16 cellular contexts compared by ENCODE assay signal in the genomic region with DNA sequence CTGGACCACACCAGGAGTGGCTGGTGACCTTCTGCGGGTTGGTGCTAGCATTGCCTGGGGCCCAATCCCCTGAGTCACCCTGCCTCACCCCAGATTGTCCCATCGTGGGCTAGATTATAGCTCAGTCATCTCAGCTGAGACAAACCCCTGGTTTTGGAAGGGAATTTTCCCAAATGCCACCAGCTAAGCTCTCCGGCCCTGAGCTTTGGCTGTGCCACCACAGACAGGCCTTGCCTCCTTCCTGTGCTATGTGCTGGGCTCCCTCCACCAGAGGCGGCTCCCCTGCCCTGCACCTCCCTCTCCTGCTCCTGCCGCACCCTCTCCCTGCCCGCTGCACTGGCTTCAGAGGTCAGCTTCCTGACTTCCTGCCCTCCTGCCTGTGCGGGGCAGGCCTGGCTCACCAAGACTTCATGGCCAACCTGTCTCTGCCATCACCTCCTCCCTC.
DNase-seq lines count a peak whose midpoint lies in the region; ATAC-seq, FAIRE-seq and TF ChIP-seq lines count a peak whose summit lies in the region.
"Had no signal": no experiment of that assay in that cellular context is flagged by ENCODE, and none has a peak within 500 bp of the region (broad histone marks: within the 10 kb centered on the region; RNA-seq: fewer than 3 reads in every experiment).

No MANE protein-coding gene starts in this region.

- peaks cover 0 to 66% (median 0%) of the 10 kb centered on the region in 11 experiments; a peak in 5 of 22 replicates for H3K27me3 ChIP-seq in BLaER1 treated with 17β-estradiol and CSF1 and Interleukin-3, amounts not matched to agents 10 nM and 100 nM
- no peaks in the 10 kb centered on the region for H3K27me3 ChIP-seq in IMR-90 (ENCODE audit: control insufficient read depth, insufficient read depth, low read length)
- no peaks in the 10 kb centered on the region for H3K27me3 ChIP-seq in bronchial epithelial cell (ENCODE audit: control insufficient read depth, insufficient read depth, low read length)
- peaks cover 0 to 20% of the 10 kb centered on the region in 2 experiments for H3K27me3 ChIP-seq in mesenchymal stem cell (ENCODE audit: control insufficient read depth in 1 of 2, insufficient read depth in 1 of 2, low read length in 2 of 2)
- H3K27me3 ChIP-seq: esophagus muscularis mucosa had no signal

- H2BK120ac ChIP-seq in IMR-90 (ENCODE audit: low read depth, low read length) (no peak overlapping the region), mesenchymal stem cell (ENCODE audit: low read depth, low read length) (no peak overlapping the region)

- POLR2A ChIA-PET in IMR-90 (lab: Charles Lee; ENCODE audit: unreplicated experiment): no interaction called here

- H3K23ac ChIP-seq in IMR-90 (ENCODE audit: low read depth, low read length): no peak overlapping the region
- no peak overlapping the region for H3K23ac ChIP-seq in mesenchymal stem cell (ENCODE audit: low read length in 2 of 2)

- H3K27ac ChIP-seq in BLaER1 treated with 17β-estradiol and CSF1 and Interleukin-3, amounts not matched to agents 10 nM and 100 nM: peak overlapping the region in 2 of 11 experiments; percentile 23 to 34; a peak in 3 of 22 replicates
- H3K27ac ChIP-seq in IMR-90 (ENCODE audit: insufficient read depth, low read length) (no peak overlapping the region), mesenchymal stem cell (ENCODE audit: low read length, poor library complexity, severe bottlenecking) (no peak overlapping the region)
- H3K27ac ChIP-seq: esophagus muscularis mucosa had no signal

- H4K5ac ChIP-seq in IMR-90 (ENCODE audit: low read depth, low read length): no peak overlapping the region

- peak; percentile 35 for ATAC-seq in IMR-90 (ENCODE audit: low read depth)
- no peak for ATAC-seq in HG03520 (IDR thresholded peaks at IDR 0.05; ENCODE audit: unreplicated experiment)
- no peak for ATAC-seq in HG03439 (IDR thresholded peaks at IDR 0.05; ENCODE audit: unreplicated experiment)
- ATAC-seq: activated CD8-positive, alpha-beta T cell treated with anti-CD3 and anti-CD28 coated beads, Interleukin-2, amount 10 ng/mL, durations not matched to agents 7 days and 5 days had no signal

- TF ChIP-seq CTCF in IMR-90 (conservative IDR thresholded peaks at IDR 0.05; ENCODE audit: low read depth, low read length): no peak
- TF ChIP-seq CTCF in bronchial epithelial cell (IDR thresholded peaks at IDR 0.05; ENCODE audit: insufficient read depth, low read length, severe bottlenecking): no peak

- TF ChIP-seq POLR2A in IMR-90 (IDR thresholded peaks at IDR 0.05; ENCODE audit: low read depth, low read length): no peak

- no peaks in the 10 kb centered on the region for H3K36me3 ChIP-seq in BLaER1 treated with 17β-estradiol and CSF1 and Interleukin-3, amounts not matched to agents 10 nM and 100 nM
- H3K36me3 ChIP-seq in IMR-90 (ENCODE audit: control insufficient read depth, insufficient read depth, low read length) (no peaks in the 10 kb centered on the region), bronchial epithelial cell (ENCODE audit: control insufficient read depth, insufficient read depth, low read length) (no peaks in the 10 kb centered on the region), mesenchymal stem cell (ENCODE audit: control insufficient read depth in 1 of 2, insufficient read depth in 2 of 2, low read depth in 1 of 2, low read length in 2 of 2) (peaks cover 0 to 21% of the 10 kb centered on the region in 2 experiments)

- peak overlapping the region in 10 of 11 experiments; percentile 8 to 94 (median 83); a peak in 18 of 22 replicates for H3K4me2 ChIP-seq in BLaER1 treated with 17β-estradiol and CSF1 and Interleukin-3, amounts not matched to agents 10 nM and 100 nM
- H3K4me2 ChIP-seq in IMR-90 (ENCODE audit: low read depth, low read length): no peak overlapping the region
- H3K4me2 ChIP-seq in mesenchymal stem cell (ENCODE audit: low read length, poor library complexity, severe bottlenecking): no peak overlapping the region

- H2AK9ac ChIP-seq in IMR-90 (replicated peaks; ENCODE audit: low read depth, low read length, poor library complexity): no peak overlapping the region

- no peak overlapping the region for H2BK20ac ChIP-seq in IMR-90 (ENCODE audit: low read depth, low read length)

- H3K14ac ChIP-seq in IMR-90 (replicated peaks; ENCODE audit: low read depth, low read length) (no peak overlapping the region), mesenchymal stem cell (ENCODE audit: low read length in 2 of 2) (peak overlapping the region in 1 of 2 experiments; percentile 68)

- 68% methylated on average over 4 of the region's 7 CpGs; no CpG with 5 or more reads in 1 of the 2 experiments for WGBS in IMR-90 (ENCODE audit: extremely low coverage in 2 of 2, insufficient read length in 1 of 2), 2 experiments
- WGBS in mesenchymal stem cell: 58% methylated on average over 7 of the region's 7 CpGs

- no peak for TF ChIP-seq RAD21 in IMR-90 (IDR thresholded peaks at IDR 0.05; ENCODE audit: low read length)

- BruUV-seq in IMR-90 (replicated peaks; lab: Mats Ljungman, UMichigan): no TSS peak

- peak overlapping the region; percentile 16; the same call in 1 of the 2 replicates for H3K4ac ChIP-seq in IMR-90 (ENCODE audit: low read depth, low read length)
- no peak overlapping the region for H3K4ac ChIP-seq in mesenchymal stem cell (ENCODE audit: low read depth in 1 of 2, low read length in 2 of 2)

- in situ Hi-C loops in IMR-90 (cut with MboI; ENCODE audit: low sequenced_read_pairs): loop anchor here (5.0 kb wide), 1 partner anchor 136 kb away; no protein-coding TSS in a partner anchor

- peaks cover 0 to 83% (median 4%) of the 10 kb centered on the region in 11 experiments; a peak in 5 of 22 replicates for H4K20me1 ChIP-seq in BLaER1 treated with 17β-estradiol and CSF1 and Interleukin-3, amounts not matched to agents 10 nM and 100 nM
- peaks cover 15% of the 10 kb centered on the region for H4K20me1 ChIP-seq in IMR-90 (ENCODE audit: insufficient read depth, low read length)

- DNase-seq in IMR-90 (peak; percentile 49), bronchial epithelial cell (ENCODE audit: low read depth) (peak; percentile 23), mesenchymal stem cell (peak; percentile 29), anterior cingulate cortex (lab: John Stamatoyannopoulos, UW) (no peak), NCI-H446 treated with DMSO at 0.1 percent for 48 hours (lab: John Stamatoyannopoulos, UW) (no peak)
- DNase-seq: activated CD8-positive, alpha-beta T cell treated with anti-CD3 and anti-CD28 coated beads, Interleukin-2, amount 10 ng/mL, durations not matched to agents 7 days and 5 days; activated naive CD4-positive, alpha-beta T cell treated with anti-CD3 and anti-CD28 coated beads for 36 hours; C1 segment of cervical spinal cord; NCI-H748 treated with DMSO at 0.1 percent for 48 hours; SIG-M5 had no signal

- H2BK15ac ChIP-seq in IMR-90 (ENCODE audit: low read depth, low read length) (no peak overlapping the region), mesenchymal stem cell (ENCODE audit: low read depth, poor library complexity, severe bottlenecking) (no peak overlapping the region)

- no peak overlapping the region for H2BK5ac ChIP-seq in IMR-90 (ENCODE audit: low read depth, low read length, poor library complexity, severe bottlenecking)
- no peak overlapping the region for H2BK5ac ChIP-seq in mesenchymal stem cell (ENCODE audit: low read depth, low read length, poor library complexity, severe bottlenecking)

- dilution Hi-C loops in IMR-90 (cut with HindIII; ENCODE audit: low sequenced_read_pairs, unreplicated experiment): no loop called here

- H3K9ac ChIP-seq in BLaER1 treated with 17β-estradiol and CSF1 and Interleukin-3, amounts not matched to agents 10 nM and 100 nM: peak overlapping the region in 3 of 11 experiments; percentile 15 to 37 (median 24); a peak in 2 of 22 replicates
- no peak overlapping the region for H3K9ac ChIP-seq in IMR-90 (ENCODE audit: low read depth, low read length)
- H3K9ac ChIP-seq in mesenchymal stem cell (ENCODE audit: low read length): no peak overlapping the region

- H3K18ac ChIP-seq in IMR-90 (ENCODE audit: low read depth, low read length) (no peak overlapping the region), mesenchymal stem cell (ENCODE audit: low read depth in 1 of 2, low read length in 2 of 2) (no peak overlapping the region)

- no peak overlapping the region for H3K4me3 ChIP-seq in BLaER1 treated with 17β-estradiol and CSF1 and Interleukin-3, amounts not matched to agents 10 nM and 100 nM
- no peak overlapping the region for H3K4me3 ChIP-seq in IMR-90 (ENCODE audit: insufficient read depth, low read depth, low read length)
- H3K4me3 ChIP-seq in bronchial epithelial cell (ENCODE audit: low read depth, low read length): no peak overlapping the region
- no peak overlapping the region for H3K4me3 ChIP-seq in mesenchymal stem cell (ENCODE audit: insufficient read depth in 1 of 2, low read depth in 1 of 2, low read length in 2 of 2)
- H3K4me3 ChIP-seq: esophagus muscularis mucosa had no signal

- no peak overlapping the region for H4K8ac ChIP-seq in IMR-90 (ENCODE audit: low read depth in 2 of 2, low read length in 2 of 2)
- peak overlapping the region; percentile 52 for H4K8ac ChIP-seq in mesenchymal stem cell (ENCODE audit: low read length)

- intact Hi-C loops in IMR-90 (cut with micrococcal nuclease): no loop called here

- H2AFZ ChIP-seq in IMR-90 (replicated peaks; ENCODE audit: low read length, poor library complexity): no peak overlapping the region
- no peak overlapping the region for H2AFZ ChIP-seq in mesenchymal stem cell (ENCODE audit: low read depth, low read length)

- no peaks in the 10 kb centered on the region for H3K9me1 ChIP-seq in IMR-90 (ENCODE audit: insufficient read depth, low read length)

- no peak overlapping the region for H2BK12ac ChIP-seq in mesenchymal stem cell (ENCODE audit: low read length in 2 of 2)

- H3K4me1 ChIP-seq in BLaER1 treated with 17β-estradiol and CSF1 and Interleukin-3, amounts not matched to agents 10 nM and 100 nM: peaks cover 13 to 54% (median 45%) of the 10 kb centered on the region in 10 experiments
- 0 out of 2 replicates have a peak, but pooled peaks cover 2% of the 10 kb centered on the region for H3K4me1 ChIP-seq in IMR-90 (ENCODE audit: control insufficient read depth, insufficient read depth, low read length)
- H3K4me1 ChIP-seq in mesenchymal stem cell (ENCODE audit: control insufficient read depth, insufficient read depth, low read depth, low read length): peaks cover 30% of the 10 kb centered on the region

- H4K91ac ChIP-seq in IMR-90 (ENCODE audit: insufficient read depth, low read depth, low read length) (no peak overlapping the region), mesenchymal stem cell (ENCODE audit: low read length) (no peak overlapping the region)

- H3K9me3 ChIP-seq in BLaER1 treated with 17β-estradiol and CSF1 and Interleukin-3, amounts not matched to agents 10 nM and 100 nM (replicated peaks in 1 of 11): no peaks in the 10 kb centered on the region
- H3K9me3 ChIP-seq in IMR-90 (ENCODE audit: control insufficient read depth, insufficient read depth, low read length): no peaks in the 10 kb centered on the region
- H3K9me3 ChIP-seq in mesenchymal stem cell (ENCODE audit: control insufficient read depth, low read length): no peaks in the 10 kb centered on the region
- H3K9me3 ChIP-seq: esophagus muscularis mucosa had no signal

- H3K79me1 ChIP-seq in IMR-90 (ENCODE audit: low read depth in 1 of 2, low read length in 2 of 2) (no peaks in the 10 kb centered on the region), mesenchymal stem cell (replicated peaks; ENCODE audit: low read length, poor library complexity, severe bottlenecking) (peaks cover 16% of the 10 kb centered on the region)

- no peak overlapping the region for H2AK5ac ChIP-seq in IMR-90 (ENCODE audit: low read depth, low read length)
- no peak overlapping the region for H2AK5ac ChIP-seq in mesenchymal stem cell (ENCODE audit: low read length, severe bottlenecking)

- CTCF ChIA-PET in IMR-90 (lab: Yijun Ruan, JAX): interaction anchor here (2.9 to 3.0 kb wide), 2 partner anchors 138 to 199 kb away, joined by 25 to 31 read pairs; no protein-coding TSS in a partner anchor

- peak; percentile 83 for FAIRE-seq in bronchial epithelial cell (lab: Jason Lieb, UNC)
- FAIRE-seq: colon, G401.6 had no signal

- no peak overlapping the region for H3K56ac ChIP-seq in IMR-90 (ENCODE audit: extremely low read depth, insufficient read depth, low read length)

Comparison
In these comparisons a context has a peak if more than half of its experiments do, and no peak if none do; other contexts are left out.
1. H3K4me2 ChIP-seq: peak in BLaER1 treated with 17β-estradiol and CSF1 and Interleukin-3, amounts not matched to agents 10 nM and 100 nM (10 of 11); none in IMR-90 (single experiment) and mesenchymal stem cell (single experiment).
2. DNase-seq: peak in IMR-90 (single experiment), bronchial epithelial cell (single experiment) and mesenchymal stem cell (single experiment); none in anterior cingulate cortex (0 of 58) and NCI-H446 treated with DMSO at 0.1 percent for 48 hours (single experiment).